Comparison of ENCODE assay signal across 8 cellular contexts in the genomic region with DNA sequence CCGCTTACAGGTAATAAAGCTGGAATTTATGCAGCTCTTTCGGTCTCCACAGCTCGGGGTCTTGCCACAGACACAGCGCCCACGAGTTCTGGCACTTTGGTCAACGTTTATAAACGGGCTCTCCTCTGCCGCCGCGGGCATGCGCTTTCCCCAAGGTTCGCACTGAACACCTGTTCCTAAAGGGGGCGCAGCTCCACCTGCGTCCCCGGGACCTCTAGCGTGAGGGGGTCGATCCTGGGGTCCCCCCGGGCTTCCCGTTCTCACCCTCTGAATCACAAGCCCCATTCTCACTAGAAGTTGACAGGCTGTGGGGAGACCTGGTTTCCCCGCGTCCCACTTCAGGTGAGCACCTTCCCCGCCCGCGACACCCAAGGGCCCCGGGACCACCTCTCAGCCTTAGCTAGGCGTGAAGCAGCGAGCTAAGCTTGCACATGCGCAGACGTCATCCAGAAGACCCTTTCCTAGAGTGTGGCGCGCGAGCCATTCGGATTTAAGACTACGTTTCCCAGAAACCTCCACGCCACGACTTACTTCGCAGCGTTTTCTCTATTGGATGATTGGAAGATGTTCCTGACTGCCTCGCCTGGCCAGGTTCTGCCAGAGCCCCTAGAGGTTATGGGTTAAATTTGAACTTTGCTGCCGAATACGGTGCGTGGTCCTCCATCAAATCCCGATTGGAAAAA. TPM values are rescaled to one million over a fixed set of nuclear protein-coding genes. Genes with fewer than 3 reads are reported as not detected.
DNase-seq lines count a peak whose midpoint lies in the region; ATAC-seq and TF ChIP-seq lines count a peak whose summit lies in the region.

No MANE protein-coding gene starts in this region.

- H3K4me3 Mint-ChIP-seq in activated T-helper 1 cell treated with anti-CD3 and anti-CD28 coated beads, Interleukin-12 subunit alpha, Interleukin-12 subunit beta, Interleukin-2, Interleukin-4 antibody, amounts not matched to agents 30 ng/mL and 10 ng/mL and 1 ng/mL, durations not matched to agents 14 hours and 24 hours and 36 hours: peak overlapping the region; percentile 89

- no peaks in the 10 kb centered on the region for H3K9me2 ChIP-seq in neural cell (ENCODE audit: insufficient read depth, low read length)

- peaks cover 31% of the 10 kb centered on the region for H3K4me1 Mint-ChIP-seq in activated T-helper 1 cell treated with anti-CD3 and anti-CD28 coated beads, Interleukin-12 subunit alpha, Interleukin-12 subunit beta, Interleukin-2, Interleukin-4 antibody, amounts not matched to agents 30 ng/mL and 10 ng/mL and 1 ng/mL, durations not matched to agents 14 hours and 24 hours and 36 hours (ENCODE audit: low read depth)

- peaks cover 44% of the 10 kb centered on the region for H3K27me3 ChIP-seq in gastroesophageal sphincter
- H3K27me3 ChIP-seq in neural cell (ENCODE audit: insufficient read depth, low read depth, low read length): no peaks in the 10 kb centered on the region
- peaks cover 5% of the 10 kb centered on the region for H3K27me3 ChIP-seq in vagina

- peak; percentile 26 for ATAC-seq in GM19468 (IDR thresholded peaks at IDR 0.05; ENCODE audit: extremely low read depth, unreplicated experiment)
- ATAC-seq in gastroesophageal sphincter: no peak

- no peaks in the 10 kb centered on the region for H3K36me3 Mint-ChIP-seq in activated T-helper 1 cell treated with anti-CD3 and anti-CD28 coated beads, Interleukin-12 subunit alpha, Interleukin-12 subunit beta, Interleukin-2, Interleukin-4 antibody, amounts not matched to agents 30 ng/mL and 10 ng/mL and 1 ng/mL, durations not matched to agents 14 hours and 24 hours and 36 hours (ENCODE audit: low read depth)

- peak overlapping the region; percentile 36 to 49 for H3K4me3 ChIP-seq in gastroesophageal sphincter
- H3K4me3 ChIP-seq in neural cell (ENCODE audit: low read length): peak overlapping the region; percentile 68
- peak overlapping the region; percentile 35 to 43 for H3K4me3 ChIP-seq in vagina

- DNase-seq in D341Med (ENCODE audit: low spot score) (peak; percentile 89), HT1080 (ENCODE audit: low read depth) (peak; percentile 71), NOMO-1 (lab: John Stamatoyannopoulos, UW; ENCODE audit: unreplicated experiment in 2 of 2) (peak; percentile 76 to 87), vagina (ENCODE audit: extremely low spot score in 2 of 2) (no peak)
- peak; percentile 44 for DNase-seq in activated T-helper 1 cell treated with anti-CD3 and anti-CD28 coated beads, Interleukin-12 subunit alpha, Interleukin-12 subunit beta, Interleukin-2, Interleukin-4 antibody, amounts not matched to agents 30 ng/mL and 10 ng/mL and 1 ng/mL, durations not matched to agents 14 hours and 24 hours and 36 hours (ENCODE audit: low spot score)

- TF ChIP-seq EP300 in gastroesophageal sphincter (IDR thresholded peaks at IDR 0.05) (no peak), neural cell (conservative IDR thresholded peaks at IDR 0.05; ENCODE audit: poor library complexity, severe bottlenecking) (no peak)

- peak overlapping the region; percentile 86 for H3K27ac Mint-ChIP-seq in activated T-helper 1 cell treated with anti-CD3 and anti-CD28 coated beads, Interleukin-12 subunit alpha, Interleukin-12 subunit beta, Interleukin-2, Interleukin-4 antibody, amounts not matched to agents 30 ng/mL and 10 ng/mL and 1 ng/mL, durations not matched to agents 14 hours and 24 hours and 36 hours

- H3K27ac ChIP-seq in gastroesophageal sphincter (peak overlapping the region in 1 of 4 donors; percentile 21), neural cell (ENCODE audit: low read length) (no peak overlapping the region), vagina (peak overlapping the region; percentile 73)

- H3K9me3 ChIP-seq in gastroesophageal sphincter (no peaks in the 10 kb centered on the region), neural cell (ENCODE audit: low read length) (no peaks in the 10 kb centered on the region), vagina (no peaks in the 10 kb centered on the region)

- TF ChIP-seq RAD21 in neural cell (conservative IDR thresholded peaks at IDR 0.05): peak; percentile 66

- 1 to 2% methylated on average over 16 to 18 of the region's 43 CpGs for WGBS in gastroesophageal sphincter (ENCODE audit: low coverage in 1 of 2), 2 donors

- peaks cover 17% of the 10 kb centered on the region for H3K27me3 Mint-ChIP-seq in activated T-helper 1 cell treated with anti-CD3 and anti-CD28 coated beads, Interleukin-12 subunit alpha, Interleukin-12 subunit beta, Interleukin-2, Interleukin-4 antibody, amounts not matched to agents 30 ng/mL and 10 ng/mL and 1 ng/mL, durations not matched to agents 14 hours and 24 hours and 36 hours (ENCODE audit: insufficient read depth)

- H3K9ac ChIP-seq in neural cell (ENCODE audit: low read length): peak overlapping the region; percentile 58

- no peaks in the 10 kb centered on the region for H3K36me3 ChIP-seq in gastroesophageal sphincter
- no peaks in the 10 kb centered on the region for H3K36me3 ChIP-seq in neural cell (ENCODE audit: insufficient read depth, low read length)
- no peaks in the 10 kb centered on the region for H3K36me3 ChIP-seq in vagina

- no peaks in the 10 kb centered on the region for H3F3A ChIP-seq in neural cell (ENCODE audit: insufficient read depth, low read length, poor library complexity, severe bottlenecking)

- no peak for TF ChIP-seq CTCF in gastroesophageal sphincter (IDR thresholded peaks at IDR 0.05)
- peak; percentile 96 for TF ChIP-seq CTCF in neural cell (IDR thresholded peaks at IDR 0.05; ENCODE audit: poor library complexity, severe bottlenecking)
- no peak for TF ChIP-seq CTCF in vagina (IDR thresholded peaks at IDR 0.05)

- peak overlapping the region; percentile 40 for H2AFZ ChIP-seq in neural cell (ENCODE audit: low read depth, low read length)

- H3K4me1 ChIP-seq in gastroesophageal sphincter: peaks cover 0 to 24% (median 10%) of the 10 kb centered on the region in 3 donors
- peaks cover 15% of the 10 kb centered on the region for H3K4me1 ChIP-seq in vagina

- TF ChIP-seq POLR2A in gastroesophageal sphincter (IDR thresholded peaks at IDR 0.05) (no peak), vagina (IDR thresholded peaks at IDR 0.05) (no peak)

- H3K9me3 Mint-ChIP-seq in activated T-helper 1 cell treated with anti-CD3 and anti-CD28 coated beads, Interleukin-12 subunit alpha, Interleukin-12 subunit beta, Interleukin-2, Interleukin-4 antibody, amounts not matched to agents 30 ng/mL and 10 ng/mL and 1 ng/mL, durations not matched to agents 14 hours and 24 hours and 36 hours: no peaks in the 10 kb centered on the region

- intact Hi-C loops in activated T-helper 1 cell treated with anti-CD3 and anti-CD28 coated beads, Interleukin-12 subunit alpha, Interleukin-12 subunit beta, Interleukin-2, Interleukin-4 antibody, amounts not matched to agents 30 ng/mL and 10 ng/mL and 1 ng/mL, durations not matched to agents 14 hours and 24 hours and 36 hours (cut with micrococcal nuclease): loop anchor here (1.0 to 5.0 kb wide), 2 partner anchors 18 to 362 kb away; no protein-coding TSS in a partner anchor
- intact Hi-C loops in vagina (cut with DNase I): no loop called here

- peak overlapping the region; percentile 44 for H3K4me2 ChIP-seq in neural cell (ENCODE audit: low read length)

- H4K20me1 ChIP-seq in neural cell (ENCODE audit: insufficient read depth): no peaks in the 10 kb centered on the region

- H3K79me2 ChIP-seq in neural cell (replicated peaks; ENCODE audit: insufficient read depth, low read length): no peaks in the 10 kb centered on the region

TF ChIP-seq in neural cell, 6 proteins besides CTCF, POLR2A, EP300 and RAD21 (continues in another document):
- TF ChIP-seq POLR2AphosphoS5 (IDR thresholded peaks at IDR 0.05) (peak; percentile 44), EZH2 (IDR thresholded peaks at IDR 0.05; ENCODE audit: borderline replicate concordance, insufficient read depth, low read length, poor library complexity, severe bottlenecking) (no peak)

RNA-seq across cellular contexts. Expression of gene ZNF782, which starts 21.3 kb away (rescaled TPM):
- 3.3 and 3.9 TPM in 2 replicates for total RNA-seq in HT1080 (2014; rRNA removed; shearing (Covaris generic))
- 2.0 and 2.4 TPM in 2 replicates for polyA plus RNA-seq in HT1080 (2015; cell fraction: cytosol; rRNA removed)
- 3.6 and 13.8 TPM in 2 replicates for polyA plus RNA-seq in HT1080 (2015; cell fraction: nucleus; rRNA removed)
- total RNA-seq in activated T-helper 1 cell treated with anti-CD3 and anti-CD28 coated beads, Interleukin-12 subunit alpha, Interleukin-12 subunit beta, Interleukin-2, Interleukin-4 antibody, amounts not matched to agents 30 ng/mL and 10 ng/mL and 1 ng/mL, durations not matched to agents 14 hours and 24 hours and 36 hours: 3.8 and 4.4 TPM in 2 replicates
- 10 to 100 TPM in 3 of 4 donors, 1 to 10 TPM in 1; 9.4 to 15.1 (median 13.7) TPM for total RNA-seq in gastroesophageal sphincter
- polyA plus RNA-seq in neural cell: 5.4 and 6.0 TPM in 2 replicates
- 42.5 and 47.7 TPM in 2 replicates for polyA minus RNA-seq in neural cell
- 16.9 TPM for total RNA-seq in vagina

RNA-seq across cellular contexts. Expression of gene NUTM2G, which starts 53.0 kb away (rescaled TPM):
- total RNA-seq in HT1080 (2014; rRNA removed; shearing (Covaris generic)): not detected in 2 replicates
- polyA plus RNA-seq in HT1080 (2015; cell fraction: cytosol; rRNA removed): not detected in 2 replicates
- not detected in 2 replicates for polyA plus RNA-seq in HT1080 (2015; cell fraction: nucleus; rRNA removed)
- not detected in 2 replicates for total RNA-seq in activated T-helper 1 cell treated with anti-CD3 and anti-CD28 coated beads, Interleukin-12 subunit alpha, Interleukin-12 subunit beta, Interleukin-2, Interleukin-4 antibody, amounts not matched to agents 30 ng/mL and 10 ng/mL and 1 ng/mL, durations not matched to agents 14 hours and 24 hours and 36 hours
- total RNA-seq in gastroesophageal sphincter (not detected), vagina (not detected)
- polyA plus RNA-seq in neural cell: 0.18 and 1.1 TPM in 2 replicates
- polyA minus RNA-seq in neural cell: 0.23 TPM in 1 of 2 replicates, not detected in the other

Comparison
In these comparisons a context has a peak if more than half of its experiments do, and no peak if none do; other contexts are left out.
1. DNase-seq: peak in D341Med (single experiment), HT1080 (single experiment), NOMO-1 (2 of 2) and activated T-helper 1 cell treated with anti-CD3 and anti-CD28 coated beads, Interleukin-12 subunit alpha, Interleukin-12 subunit beta, Interleukin-2, Interleukin-4 antibody, amounts not matched to agents 30 ng/mL and 10 ng/mL and 1 ng/mL, durations not matched to agents 14 hours and 24 hours and 36 hours (single experiment); none in vagina (0 of 2).
2. Peak in every context shown above with its lines, with median percentiles within 50 percentile points of each other: H3K4me3 ChIP-seq.